Comparison of ENCODE assay signal across 14 cellular contexts in the genomic region with DNA sequence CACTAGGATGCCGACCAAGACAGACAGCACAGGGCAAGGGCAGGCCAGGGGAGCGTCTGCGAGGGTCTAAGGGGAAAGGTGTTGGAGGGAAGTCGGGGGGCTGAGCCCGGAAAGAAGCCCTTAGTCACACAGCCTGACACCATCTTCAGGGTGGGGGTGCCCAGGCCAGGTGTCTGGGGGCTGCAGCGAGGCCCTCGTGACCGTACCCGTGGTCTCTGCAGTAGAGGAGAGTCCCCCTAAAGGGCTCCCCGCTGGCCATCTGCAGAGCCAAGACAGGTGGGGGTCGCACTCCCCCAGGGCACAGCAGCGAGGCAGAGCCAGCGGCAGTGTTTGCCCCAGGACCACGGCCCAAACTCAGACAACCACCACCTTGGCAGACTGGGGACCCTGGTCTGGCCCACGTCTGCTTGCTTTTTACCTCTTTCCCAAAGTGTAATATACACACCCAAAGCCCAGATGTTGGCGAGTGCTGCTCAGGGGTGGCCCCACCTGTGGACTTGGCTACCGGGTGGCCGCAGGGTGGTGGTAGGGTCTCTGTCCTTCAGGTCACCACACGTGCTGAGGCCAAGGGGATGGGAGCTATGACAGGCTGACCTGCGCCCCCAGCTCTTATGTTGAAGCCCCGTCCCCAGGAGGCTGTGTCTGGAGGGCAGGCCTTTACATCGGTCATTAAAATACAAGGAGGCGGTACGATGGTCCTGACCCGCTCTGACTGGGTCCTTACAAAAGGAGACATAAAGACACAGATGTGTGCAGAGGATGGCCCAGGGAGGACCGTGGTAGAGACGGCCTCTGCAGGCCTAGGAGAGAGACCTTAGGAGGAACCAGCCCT.
DNase-seq lines count a peak whose midpoint lies in the region; ATAC-seq and TF ChIP-seq lines count a peak whose summit lies in the region.
"Had no signal": no experiment of that assay in that cellular context is flagged by ENCODE, and none has a peak within 500 bp of the region (broad histone marks: within the 10 kb centered on the region; RNA-seq: fewer than 3 reads in every experiment).

No MANE protein-coding gene starts in this region.

- DNase-seq in activated T-cell treated with anti-CD3 and anti-CD28 coated beads, Interleukin-2, amount 50 U/mL, for 24 hours: peak; percentile 17
- DNase-seq in activated T-cell treated with anti-CD3 and anti-CD28 coated beads, Interleukin-2, amount 50 U/mL, for 4 hours: no peak
- DNase-seq in RWPE2 (ENCODE audit: low spot score): peak; percentile 53
- DNase-seq in mesenteric fat pad (ENCODE audit: low spot score): peak; percentile 85
- DNase-seq in stimulated activated CD4-positive, alpha-beta T cell treated with anti-CD3 and anti-CD28 coated beads, Interleukin-4, amount 100 ng/mL, for 1 hour: no peak
- no peak for DNase-seq in stimulated activated CD8-positive, alpha-beta memory T cell treated with anti-CD3 and anti-CD28 coated beads, Interleukin-4, amount 100 ng/mL, for 48 hours
- DNase-seq: Caco-2; KBM-7; NCI-H1436 treated with DMSO at 0.1 percent for 48 hours; NCI-H345; NCI-H526 treated with DMSO at 0.1 percent for 48 hours; NK-92 treated with Interleukin-12 subunit alpha and Interleukin-12 subunit beta, amount 100 ng/mL, for 24 hours had no signal

- no peak overlapping the region for H3K4me3 Mint-ChIP-seq in activated T-cell treated with anti-CD3 and anti-CD28 coated beads, Interleukin-2, amount 50 U/mL, for 24 hours
- no peak overlapping the region for H3K4me3 Mint-ChIP-seq in activated T-cell treated with anti-CD3 and anti-CD28 coated beads, Interleukin-2, amount 50 U/mL, for 4 hours
- H3K4me3 Mint-ChIP-seq in stimulated activated memory B cell treated with anti-CD40 and anti-IgM and Interleukin-4, amounts not matched to agents 10 μg/mL and 1 μg/mL and 100 μg/mL, for 72 hours: no peak overlapping the region

- no peak for TF ChIP-seq CTCF in RWPE2 (IDR thresholded peaks at IDR 0.05; ENCODE audit: poor library complexity, severe bottlenecking)

- H3K4me3 ChIP-seq in RWPE2 (ENCODE audit: severe bottlenecking): no peak overlapping the region

- ATAC-seq in activated T-cell treated with anti-CD3 and anti-CD28 coated beads, Interleukin-2, amount 50 U/mL, for 4 hours: no peak
- ATAC-seq in RWPE2 (ENCODE audit: low read depth): no peak
- peak; percentile 34 for ATAC-seq in stimulated activated memory B cell treated with anti-CD40 and anti-IgM and Interleukin-4, amounts not matched to agents 10 μg/mL and 1 μg/mL and 100 μg/mL, for 72 hours
- no peak for ATAC-seq in GM19455 (IDR thresholded peaks at IDR 0.05; ENCODE audit: unreplicated experiment)

- H3K36me3 ChIP-seq in RWPE2 (ENCODE audit: low read depth): no peaks in the 10 kb centered on the region

- no peaks in the 10 kb centered on the region for H3K36me3 Mint-ChIP-seq in activated T-cell treated with anti-CD3 and anti-CD28 coated beads, Interleukin-2, amount 50 U/mL, for 24 hours (ENCODE audit: low read depth)
- no peaks in the 10 kb centered on the region for H3K36me3 Mint-ChIP-seq in activated T-cell treated with anti-CD3 and anti-CD28 coated beads, Interleukin-2, amount 50 U/mL, for 4 hours (ENCODE audit: insufficient read depth)
- no peaks in the 10 kb centered on the region for H3K36me3 Mint-ChIP-seq in stimulated activated memory B cell treated with anti-CD40 and anti-IgM and Interleukin-4, amounts not matched to agents 10 μg/mL and 1 μg/mL and 100 μg/mL, for 72 hours

- no peaks in the 10 kb centered on the region for H3K27me3 ChIP-seq in RWPE2 (ENCODE audit: insufficient read depth, poor library complexity, severe bottlenecking)

- no peaks in the 10 kb centered on the region for H3K9me3 Mint-ChIP-seq in activated T-cell treated with anti-CD3 and anti-CD28 coated beads, Interleukin-2, amount 50 U/mL, for 24 hours
- no peaks in the 10 kb centered on the region for H3K9me3 Mint-ChIP-seq in activated T-cell treated with anti-CD3 and anti-CD28 coated beads, Interleukin-2, amount 50 U/mL, for 4 hours
- H3K9me3 Mint-ChIP-seq in stimulated activated memory B cell treated with anti-CD40 and anti-IgM and Interleukin-4, amounts not matched to agents 10 μg/mL and 1 μg/mL and 100 μg/mL, for 72 hours: peaks cover 9% of the 10 kb centered on the region

- H3K27me3 Mint-ChIP-seq in activated T-cell treated with anti-CD3 and anti-CD28 coated beads, Interleukin-2, amount 50 U/mL, for 24 hours: no peaks in the 10 kb centered on the region
- H3K27me3 Mint-ChIP-seq in activated T-cell treated with anti-CD3 and anti-CD28 coated beads, Interleukin-2, amount 50 U/mL, for 4 hours (ENCODE audit: low read depth): peaks cover 1% of the 10 kb centered on the region
- peaks cover 24% of the 10 kb centered on the region for H3K27me3 Mint-ChIP-seq in stimulated activated memory B cell treated with anti-CD40 and anti-IgM and Interleukin-4, amounts not matched to agents 10 μg/mL and 1 μg/mL and 100 μg/mL, for 72 hours

- H3K27ac ChIP-seq in RWPE2 (ENCODE audit: poor library complexity, severe bottlenecking): no peak overlapping the region

- H3K4me1 Mint-ChIP-seq in activated T-cell treated with anti-CD3 and anti-CD28 coated beads, Interleukin-2, amount 50 U/mL, for 24 hours (ENCODE audit: low read depth): no peaks in the 10 kb centered on the region
- H3K4me1 Mint-ChIP-seq in activated T-cell treated with anti-CD3 and anti-CD28 coated beads, Interleukin-2, amount 50 U/mL, for 4 hours (ENCODE audit: low read depth): no peaks in the 10 kb centered on the region
- H3K4me1 Mint-ChIP-seq in stimulated activated memory B cell treated with anti-CD40 and anti-IgM and Interleukin-4, amounts not matched to agents 10 μg/mL and 1 μg/mL and 100 μg/mL, for 72 hours: no peaks in the 10 kb centered on the region

- H3K27ac Mint-ChIP-seq in activated T-cell treated with anti-CD3 and anti-CD28 coated beads, Interleukin-2, amount 50 U/mL, for 24 hours: no peak overlapping the region
- no peak overlapping the region for H3K27ac Mint-ChIP-seq in stimulated activated memory B cell treated with anti-CD40 and anti-IgM and Interleukin-4, amounts not matched to agents 10 μg/mL and 1 μg/mL and 100 μg/mL, for 72 hours

- H3K4me1 ChIP-seq in RWPE2 (ENCODE audit: insufficient read depth, poor library complexity, severe bottlenecking): no peaks in the 10 kb centered on the region
- H3K4me1 ChIP-seq: Caco-2 had no signal

- peaks cover 3% of the 10 kb centered on the region for H3K9me3 ChIP-seq in RWPE2 (ENCODE audit: severe bottlenecking)

Comparison
In these comparisons a context has a peak if more than half of its experiments do, and no peak if none do; other contexts are left out.
1. DNase-seq: peak in activated T-cell treated with anti-CD3 and anti-CD28 coated beads, Interleukin-2, amount 50 U/mL, for 24 hours (single experiment), RWPE2 (single experiment) and mesenteric fat pad (single experiment); none in activated T-cell treated with anti-CD3 and anti-CD28 coated beads, Interleukin-2, amount 50 U/mL, for 4 hours (single experiment), stimulated activated CD4-positive, alpha-beta T cell treated with anti-CD3 and anti-CD28 coated beads, Interleukin-4, amount 100 ng/mL, for 1 hour (single experiment) and stimulated activated CD8-positive, alpha-beta memory T cell treated with anti-CD3 and anti-CD28 coated beads, Interleukin-4, amount 100 ng/mL, for 48 hours (single experiment).